Comparison of ENCODE assay signal across 26 cellular contexts in genomic region chr6:144066255-144066654, GRCh38. TPM values are rescaled to one million over a fixed set of nuclear protein-coding genes. Genes with fewer than 3 reads are reported as not detected.
A peak's percentile ranks its signal among the peaks of the same experiment; 100 is the strongest.
DNase-seq lines count a peak whose midpoint lies in the region; ATAC-seq and TF ChIP-seq lines count a peak whose summit lies in the region.
"Had no signal": no experiment of that assay in that cellular context is flagged by ENCODE, and none has a peak within 500 bp of the region (broad histone marks: within the 10 kb centered on the region; RNA-seq: fewer than 3 reads in every experiment).

No MANE protein-coding gene starts in this region.

- H3K27me3 Mint-ChIP-seq in IgD-negative memory B cell: no peaks in the 10 kb centered on the region
- H3K27me3 Mint-ChIP-seq in activated T-helper 17 cell treated with anti-CD3 and anti-CD28 coated beads, Interleukin-2, amount 50 U/mL, for 72 hours: no peaks in the 10 kb centered on the region
- H3K27me3 Mint-ChIP-seq: B cell; CD8-positive, alpha-beta memory T cell had no signal

- H3K27ac Mint-ChIP-seq in IgD-negative memory B cell: peak overlapping the region; percentile 7 to 90 (median 86)
- no peak overlapping the region for H3K27ac Mint-ChIP-seq in activated T-helper 17 cell treated with anti-CD3 and anti-CD28 coated beads, Interleukin-2, amount 50 U/mL, for 72 hours
- H3K27ac Mint-ChIP-seq in stimulated activated effector memory CD8-positive, alpha-beta T cell treated with anti-CD3 and anti-CD28 coated beads, Interleukin-12 subunit alpha, Interleukin-12 subunit beta, amount 100 ng/mL, for 72 hours: peak overlapping the region; percentile 39
- H3K27ac Mint-ChIP-seq: GM23338, H9 had no signal

- no peaks in the 10 kb centered on the region for H3K9me3 Mint-ChIP-seq in IgD-negative memory B cell
- H3K9me3 Mint-ChIP-seq in activated T-helper 17 cell treated with anti-CD3 and anti-CD28 coated beads, Interleukin-2, amount 50 U/mL, for 72 hours: no peaks in the 10 kb centered on the region
- no peaks in the 10 kb centered on the region for H3K9me3 Mint-ChIP-seq in stimulated activated effector memory CD8-positive, alpha-beta T cell treated with anti-CD3 and anti-CD28 coated beads, Interleukin-12 subunit alpha, Interleukin-12 subunit beta, amount 100 ng/mL, for 72 hours
- H3K9me3 Mint-ChIP-seq: CD8-positive, alpha-beta memory T cell; H9 had no signal

- peaks cover 35 to 38% (median 35%) of the 10 kb centered on the region in 3 donors for H3K4me1 Mint-ChIP-seq in IgD-negative memory B cell
- peaks cover 32% of the 10 kb centered on the region for H3K4me1 Mint-ChIP-seq in activated T-helper 17 cell treated with anti-CD3 and anti-CD28 coated beads, Interleukin-2, amount 50 U/mL, for 72 hours
- peaks cover 41% of the 10 kb centered on the region for H3K4me1 Mint-ChIP-seq in stimulated activated effector memory CD8-positive, alpha-beta T cell treated with anti-CD3 and anti-CD28 coated beads, Interleukin-12 subunit alpha, Interleukin-12 subunit beta, amount 100 ng/mL, for 72 hours

- peak overlapping the region; percentile 11 to 95 (median 37) for H3K4me3 Mint-ChIP-seq in IgD-negative memory B cell
- H3K4me3 Mint-ChIP-seq in activated T-helper 17 cell treated with anti-CD3 and anti-CD28 coated beads, Interleukin-2, amount 50 U/mL, for 72 hours: peak overlapping the region; percentile 36
- H3K4me3 Mint-ChIP-seq in stimulated activated effector memory CD8-positive, alpha-beta T cell treated with anti-CD3 and anti-CD28 coated beads, Interleukin-12 subunit alpha, Interleukin-12 subunit beta, amount 100 ng/mL, for 72 hours: peak overlapping the region; percentile 15
- H3K4me3 Mint-ChIP-seq: GM23338, H9 had no signal

- DNase-seq in GM12864 (ENCODE audit: low read depth) (no peak), mesenteric fat pad (ENCODE audit: low spot score) (no peak), dedifferentiated amniotic fluid mesenchymal stem cell (ENCODE audit: extremely low spot score) (no peak)
- DNase-seq in stimulated activated effector memory CD8-positive, alpha-beta T cell treated with anti-CD3 and anti-CD28 coated beads, Interleukin-12 subunit alpha, Interleukin-12 subunit beta, amount 100 ng/mL, for 72 hours (ENCODE audit: low spot score in 2 of 2): no peak
- no peak for DNase-seq in stimulated activated naive CD4-positive, alpha-beta T cell (lab: John Stamatoyannopoulos, UW)
- DNase-seq: CD8-positive, alpha-beta memory T cell; DMS 273 treated with DMSO at 0.1 percent for 48 hours; DMS79; EL; GDM1; H9; NCI-H1092; NCI-H1436; NCI-H187; NCI-H2081 treated with DMSO at 0.1 percent for 48 hours; NCI-H2171; NCI-H226; NCI-H510A; NCI-H69; Peyer's patch; SIG-M5 had no signal

- no peak for TF ChIP-seq CTCF in GM12864 (IDR thresholded peaks at IDR 0.05; ENCODE audit: low read depth, low read length, missing control alignments)

- no peak for ATAC-seq in activated T-helper 17 cell treated with anti-CD3 and anti-CD28 coated beads, Interleukin-2, amount 50 U/mL, for 72 hours (replicated peaks)
- ATAC-seq in stimulated activated effector memory CD8-positive, alpha-beta T cell treated with anti-CD3 and anti-CD28 coated beads, Interleukin-12 subunit alpha, Interleukin-12 subunit beta, amount 100 ng/mL, for 72 hours: no peak
- ATAC-seq: GM23338 had no signal

- no peaks in the 10 kb centered on the region for H3K36me3 Mint-ChIP-seq in IgD-negative memory B cell
- H3K36me3 Mint-ChIP-seq in activated T-helper 17 cell treated with anti-CD3 and anti-CD28 coated beads, Interleukin-2, amount 50 U/mL, for 72 hours (ENCODE audit: low read depth): peaks cover 19% of the 10 kb centered on the region
- H3K36me3 Mint-ChIP-seq in stimulated activated effector memory CD8-positive, alpha-beta T cell treated with anti-CD3 and anti-CD28 coated beads, Interleukin-12 subunit alpha, Interleukin-12 subunit beta, amount 100 ng/mL, for 72 hours: peaks cover 13% of the 10 kb centered on the region

- H3K4me3 ChIP-seq in GM12864 (ENCODE audit: low read depth, low read length): peak overlapping the region; percentile 80; the same call in 1 of the 2 replicates
- H3K4me3 ChIP-seq: GM23338, Peyer's patch, SK-N-MC had no signal

RNA-seq across cellular contexts. Expression of gene SF3B5, which starts 29.1 kb away (rescaled TPM):
- 378 TPM for polyA plus RNA-seq in IgD-negative memory B cell
- 100 to 1,000 TPM; 114 to 200 TPM for total RNA-seq in activated T-helper 17 cell treated with anti-CD3 and anti-CD28 coated beads, Interleukin-2, amount 50 U/mL, for 72 hours
- total RNA-seq in mesenteric fat pad: 106 TPM

RNA-seq across cellular contexts. Expression of gene PLAGL1, which starts 58.2 kb away (rescaled TPM):
- polyA plus RNA-seq in IgD-negative memory B cell: 4.5 TPM
- total RNA-seq in activated T-helper 17 cell treated with anti-CD3 and anti-CD28 coated beads, Interleukin-2, amount 50 U/mL, for 72 hours: 10 to 100 TPM; 15.5 to 77.8 TPM
- 40.9 TPM for total RNA-seq in mesenteric fat pad
